21 cellular contexts compared by ENCODE assay signal in genomic region chr3:139318826-139319225, GRCh38. TPM values are rescaled to one million over a fixed set of nuclear protein-coding genes. Genes with fewer than 3 reads are reported as not detected.
DNase-seq lines count a peak whose midpoint lies in the region; ATAC-seq, FAIRE-seq and TF ChIP-seq lines count a peak whose summit lies in the region.
"Had no signal": no experiment of that assay in that cellular context is flagged by ENCODE, and none has a peak within 500 bp of the region (broad histone marks: within the 10 kb centered on the region; RNA-seq: fewer than 3 reads in every experiment).

No MANE protein-coding gene starts in this region.

- CTCF ChIA-PET in K562 (lab: Yijun Ruan, JAX; ENCODE audit: low intra/inter-chr PET ratio), result no interaction called here

- H3K9me3 ChIP-seq in K562 (replicated peaks; ENCODE audit: control insufficient read depth, insufficient read depth, low read depth, low read length) (no peaks in the 10 kb centered on the region), colonic mucosa (no peaks in the 10 kb centered on the region)
- H3K9me3 ChIP-seq: A549; BE2C; BLaER1 treated with 17β-estradiol and CSF1 and Interleukin-3, amounts not matched to agents 10 nM and 100 nM; HAP-1 had no signal

- ATAC-seq in left cardiac atrium, result no peak
- no peak for ATAC-seq in K562
- no peak for ATAC-seq in HG02870 (IDR thresholded peaks at IDR 0.05; ENCODE audit: unreplicated experiment)
- ATAC-seq: A549 had no signal

- no peak overlapping the region for H3K4me2 ChIP-seq in K562 (ENCODE audit: insufficient read depth, low read length)
- H3K4me2 ChIP-seq: A549 had no signal

- no peak overlapping the region for H3K27ac ChIP-seq in K562 (ENCODE audit: extremely low read depth, low read depth, low read length)
- no peak overlapping the region for H3K27ac ChIP-seq in colonic mucosa
- H3K27ac ChIP-seq: BLaER1 treated with 17β-estradiol and CSF1 and Interleukin-3, amounts not matched to agents 10 nM and 100 nM had no signal

- H2AFZ ChIP-seq in K562 (ENCODE audit: low read depth, low read length), result 0 out of 2 replicates have a peak overlapping the region, but pooled peaks have one; percentile 4

- peak; percentile 19 for DNase-seq in cardiac septum (ENCODE audit: low spot score)
- DNase-seq in left cardiac atrium, result no peak
- DNase-seq in K562 (ENCODE audit: extremely low read depth in 1 of 4, low spot score in 3 of 4), result no peak
- DNase-seq in posterior vena cava (ENCODE audit: low spot score), result peak; percentile 56
- DNase-seq in NK-92 (lab: John Stamatoyannopoulos, UW; ENCODE audit: unreplicated experiment), result no peak
- DNase-seq in colonic mucosa, result no peak
- DNase-seq: 8988T; ACHN; AML-193; CD4-positive, alpha-beta T cell; CD8-positive, alpha-beta memory T cell; GF-D8; GOT3 had no signal

- intact Hi-C loops in cardiac septum (cut with DNase I) (no loop called here), left cardiac atrium (cut with DNase I) (no loop called here), K562 (cut with micrococcal nuclease) (no loop called here), posterior vena cava (cut with DNase I) (no loop called here), colonic mucosa (cut with DNase I) (no loop called here)

- peaks cover 33 to 47% of the 10 kb centered on the region in 2 experiments for H3K4me1 ChIP-seq in K562 (replicated peaks in 1 of 2; ENCODE audit: control insufficient read depth in 2 of 2, insufficient read depth in 2 of 2, low read length in 2 of 2)
- H3K4me1 ChIP-seq in colonic mucosa, result no peaks in the 10 kb centered on the region
- H3K4me1 ChIP-seq: HAP-1 had no signal

- POLR2A ChIA-PET in K562 (lab: Yijun Ruan, JAX), result interaction anchor here (0.7 to 1.1 kb wide), 3 partner anchors 8 to 501 kb away, joined by 3 to 4 read pairs (median 3); no protein-coding TSS in a partner anchor

- BruUV-seq in K562 (replicated peaks; lab: Mats Ljungman, UMichigan), result no TSS peak

- WGBS in K562 (ENCODE audit: insufficient coverage, low coverage, missing lambda C conversion rate), result 82% methylated on average over 6 of the region's 6 CpGs

- H3K27me3 ChIP-seq in K562 (ENCODE audit: control insufficient read depth in 2 of 2, insufficient read depth in 2 of 2, low read length in 2 of 2) (no peaks in the 10 kb centered on the region), colonic mucosa (no peaks in the 10 kb centered on the region)
- H3K27me3 ChIP-seq: BE2C; BLaER1 treated with 17β-estradiol and CSF1 and Interleukin-3, amounts not matched to agents 10 nM and 100 nM had no signal

- H3K79me2 ChIP-seq in K562 (ENCODE audit: control insufficient read depth, insufficient read depth, low read length), result no peaks in the 10 kb centered on the region

- H3K9ac ChIP-seq in K562 (ENCODE audit: insufficient read depth in 1 of 2, low read depth in 2 of 2, low read length in 2 of 2) (no peak overlapping the region), colonic mucosa (ENCODE audit: low read depth in 2 of 2, low read length in 2 of 2) (no peak overlapping the region)
- H3K9ac ChIP-seq: BLaER1 treated with 17β-estradiol and CSF1 and Interleukin-3, amounts not matched to agents 10 nM and 100 nM had no signal

- FAIRE-seq in K562 (lab: Jason Lieb, UNC), result no peak
- FAIRE-seq: A549, GM12891, GM18507, H54 had no signal

- no peak for TF ChIP-seq CTCF in K562 (IDR thresholded peaks at IDR 0.05 in 2 of 3, conservative IDR thresholded peaks at IDR 0.05 in 1 of 3; ENCODE audit: insufficient read depth in 2 of 3, low read depth in 1 of 3, low read length in 3 of 3)
- no peak for TF ChIP-seq CTCF in colonic mucosa (IDR thresholded peaks at IDR 0.05)

- H3K9me1 ChIP-seq in K562 (ENCODE audit: control insufficient read depth, insufficient read depth, low read length), result no peaks in the 10 kb centered on the region

- TF ChIP-seq RAD21 in K562 (CRISPR knock-in tag; conservative IDR thresholded peaks at IDR 0.05 in 1 of 2, IDR thresholded peaks at IDR 0.05 in 1 of 2), result no peak

- H3K36me3 ChIP-seq in K562 (ENCODE audit: control insufficient read depth, insufficient read depth, low read length) (no peaks in the 10 kb centered on the region), colonic mucosa (no peaks in the 10 kb centered on the region)
- H3K36me3 ChIP-seq: BE2C; BLaER1 treated with 17β-estradiol and CSF1 and Interleukin-3, amounts not matched to agents 10 nM and 100 nM; HAP-1 had no signal

- no peaks in the 10 kb centered on the region for H4K20me1 ChIP-seq in K562 (replicated peaks; ENCODE audit: control insufficient read depth, insufficient read depth, low read length)
- H4K20me1 ChIP-seq: BLaER1 treated with 17β-estradiol and CSF1 and Interleukin-3, amounts not matched to agents 10 nM and 100 nM had no signal

- in situ Hi-C loops in K562 (cut with MboI), result no loop called here

- H3K4me3 ChIP-seq in K562 (no peak overlapping the region), colonic mucosa (no peak overlapping the region)
- H3K4me3 ChIP-seq: A549; BLaER1 treated with 17β-estradiol and CSF1 and Interleukin-3, amounts not matched to agents 10 nM and 100 nM; HAP-1 had no signal

- TF ChIP-seq EP300 in K562 (IDR thresholded peaks at IDR 0.05; ENCODE audit: low read length), result no peak

- TF ChIP-seq POLR2A in K562 (conservative IDR thresholded peaks at IDR 0.05), result no peak

TF ChIP-seq in K562, 482 proteins besides CTCF, POLR2A, EP300 and RAD21:
- TF ChIP-seq TBP (optimal IDR thresholded peaks at IDR 0.05; ENCODE audit: low read depth, low read length) (peak; percentile 6), ZNF212 (CRISPR knock-in tag; IDR thresholded peaks at IDR 0.05) (no peak)

RNA-seq across cellular contexts. Expression of gene MRPS22, which starts 25.0 kb away (rescaled TPM):
- total RNA-seq in cardiac septum (67.6 TPM), left cardiac atrium (10 to 100 TPM; 57.2 to 64.3 TPM), K562 (2014; rRNA removed) (193 and 237 TPM in 2 replicates), K562 (2014; rRNA removed; fragmentation: Illumina TruSeq; extraction: Trizol) (202 and 232 TPM in 2 replicates), K562 (2015; rRNA removed; fragmentation: Illumina TruSeq; extraction: Trizol) (216 and 229 TPM in 2 replicates), K562 (2021) (148 and 159 TPM in 2 replicates), posterior vena cava (10 to 100 TPM; 30.3 to 34.6 TPM), colonic mucosa (10 to 100 TPM; 63.3 to 67.9 TPM)
- 38.6 and 79.2 TPM in 2 replicates for total RNA-seq in K562 (2011; cell fraction: chromatin; rRNA removed; ENCODE audit: low replicate concordance)
- total RNA-seq in K562 (2011; cell fraction: nucleolus; rRNA removed), result 28.6 and 29.9 TPM in 2 replicates
- total RNA-seq in K562 (2011; cell fraction: nucleoplasm; rRNA removed), result 45.2 and 53.5 TPM in 2 replicates
- polyA plus RNA-seq in K562 (2011; rRNA removed) (131 and 189 TPM in 2 replicates), K562 (2014; fragmentation: Illumina TruSeq; extraction: Trizol) (197 and 219 TPM in 2 replicates), K562 (2014; fragmentation: Nextera tagmentation; extraction: Ambion mirVana) (100 to 1,000 TPM; 330 to 397 TPM), K562 (2014; rRNA removed) (233 and 261 TPM in 2 replicates)
- 101 TPM in 2 replicates for polyA plus RNA-seq in K562 (2011; cell fraction: cytosol; rRNA removed)
- polyA plus RNA-seq in K562 (2011; cell fraction: nucleus; rRNA removed), result 42.1 and 51.3 TPM in 2 replicates
- polyA plus RNA-seq in K562 (2012), result 100 and 122 TPM in 2 replicates
- 157 and 168 TPM in 2 replicates for polyA minus RNA-seq in K562 (2011; rRNA and poly(A)+ RNA removed)
- polyA minus RNA-seq in K562 (2011; cell fraction: cytosol; rRNA and poly(A)+ RNA removed), result 36.2 and 63.4 TPM in 2 replicates
- polyA minus RNA-seq in K562 (2011; cell fraction: nucleus; rRNA and poly(A)+ RNA removed), result 37.8 and 82.5 TPM in 2 replicates

Comparison
In these comparisons a context has a peak if more than half of its experiments do, and no peak if none do; other contexts are left out.
1. DNase-seq: peak in cardiac septum (single experiment) and posterior vena cava (single experiment); none in left cardiac atrium (single experiment), K562 (0 of 4), NK-92 (single experiment) and colonic mucosa (single experiment).